16 cellular contexts compared by ENCODE assay signal in genomic region chr1:94130851-94131595, GRCh38. TPM values are rescaled to one million over a fixed set of nuclear protein-coding genes. Genes with fewer than 3 reads are reported as not detected.
DNase-seq lines count a peak whose midpoint lies in the region; ATAC-seq and TF ChIP-seq lines count a peak whose summit lies in the region.
"Had no signal": no experiment of that assay in that cellular context is flagged by ENCODE, and none has a peak within 500 bp of the region (broad histone marks: within the 10 kb centered on the region; RNA-seq: fewer than 3 reads in every experiment).

No MANE protein-coding gene starts in this region.

- no peak overlapping the region for H3K4me3 ChIP-seq in left ventricle myocardium inferior
- H3K4me3 ChIP-seq in endodermal cell (ENCODE audit: low read length): no peak overlapping the region
- no peak overlapping the region for H3K4me3 ChIP-seq in mesodermal cell (ENCODE audit: extremely low read depth, insufficient read depth, low read length, poor library complexity, severe bottlenecking)
- no peak overlapping the region for H3K4me3 ChIP-seq in gastrocnemius medialis

- in situ Hi-C loops in gastrocnemius medialis (cut with MboI; ENCODE audit: low sequenced_read_pairs in 4 of 4): no loop called here

- H3K36me3 ChIP-seq in left ventricle myocardium inferior (no peaks in the 10 kb centered on the region), endodermal cell (ENCODE audit: control insufficient read depth, insufficient read depth, low read length) (no peaks in the 10 kb centered on the region), mesodermal cell (ENCODE audit: control insufficient read depth, insufficient read depth, low read length) (no peaks in the 10 kb centered on the region), gastrocnemius medialis (no peaks in the 10 kb centered on the region)

- peaks cover 28% of the 10 kb centered on the region for H3K9me3 Mint-ChIP-seq in endodermal cell
- H3K9me3 Mint-ChIP-seq: natural killer cell treated with Interleukin-12 subunit alpha and Interleukin-12 subunit beta and Interleukin-15 and Interleukin-18, amount 100 ng/mL, for 72 hours had no signal

- H3K27me3 ChIP-seq in left ventricle myocardium inferior (ENCODE audit: low read depth) (no peaks in the 10 kb centered on the region), endodermal cell (ENCODE audit: control insufficient read depth, insufficient read depth, low read length, poor library complexity, severe bottlenecking) (no peaks in the 10 kb centered on the region), gastrocnemius medialis (no peaks in the 10 kb centered on the region)

- WGBS in endodermal cell (ENCODE audit: insufficient coverage in 1 of 2, insufficient read length in 1 of 2), 2 experiments: 92 to 95% methylated on average over 4 to 8 of the region's 8 CpGs
- WGBS in mesodermal cell (ENCODE audit: insufficient coverage in 2 of 2), 2 experiments: 96 to 97% methylated on average over 4 to 5 of the region's 8 CpGs

- H3K27me3 Mint-ChIP-seq in endodermal cell (ENCODE audit: insufficient read depth): no peaks in the 10 kb centered on the region
- H3K27me3 Mint-ChIP-seq: activated naive CD8-positive, alpha-beta T cell had no signal

- peaks cover 7% of the 10 kb centered on the region for H3K4me1 ChIP-seq in left ventricle myocardium inferior
- peaks cover 12% of the 10 kb centered on the region for H3K4me1 ChIP-seq in endodermal cell (ENCODE audit: control insufficient read depth, insufficient read depth, low read length)
- peaks cover 26% of the 10 kb centered on the region for H3K4me1 ChIP-seq in mesodermal cell (ENCODE audit: control insufficient read depth, insufficient read depth, low read length, poor library complexity, severe bottlenecking)
- no peaks in the 10 kb centered on the region for H3K4me1 ChIP-seq in gastrocnemius medialis

- ATAC-seq in Right ventricle myocardium inferior (no peak), gastrocnemius medialis (no peak)
- ATAC-seq: natural killer cell treated with Interleukin-12 subunit alpha and Interleukin-12 subunit beta and Interleukin-15 and Interleukin-18, amount 100 ng/mL, for 72 hours had no signal

- H3K4me1 Mint-ChIP-seq in endodermal cell: peaks cover 16% of the 10 kb centered on the region

- peaks cover 12% of the 10 kb centered on the region for H3K36me3 Mint-ChIP-seq in endodermal cell (ENCODE audit: low read depth)
- H3K36me3 Mint-ChIP-seq: activated naive CD8-positive, alpha-beta T cell; natural killer cell treated with Interleukin-12 subunit alpha and Interleukin-12 subunit beta and Interleukin-15 and Interleukin-18, amount 100 ng/mL, for 72 hours had no signal

- peaks cover 9% of the 10 kb centered on the region for H3K9me3 ChIP-seq in left ventricle myocardium inferior (replicated peaks)
- peaks cover 16% of the 10 kb centered on the region for H3K9me3 ChIP-seq in endodermal cell (ENCODE audit: control insufficient read depth, low read length)
- peaks cover 7% of the 10 kb centered on the region for H3K9me3 ChIP-seq in mesodermal cell (ENCODE audit: control insufficient read depth, low read length)
- no peaks in the 10 kb centered on the region for H3K9me3 ChIP-seq in gastrocnemius medialis

- TF ChIP-seq POLR2A in gastrocnemius medialis (IDR thresholded peaks at IDR 0.05): no peak

- no peak overlapping the region for H3K4me3 Mint-ChIP-seq in endodermal cell
- H3K4me3 Mint-ChIP-seq: activated naive CD8-positive, alpha-beta T cell; natural killer cell treated with Interleukin-12 subunit alpha and Interleukin-12 subunit beta and Interleukin-15 and Interleukin-18, amount 100 ng/mL, for 72 hours had no signal

- H3K27ac Mint-ChIP-seq in endodermal cell: no peak overlapping the region
- H3K27ac Mint-ChIP-seq: activated naive CD8-positive, alpha-beta T cell; natural killer cell treated with Interleukin-12 subunit alpha and Interleukin-12 subunit beta and Interleukin-15 and Interleukin-18, amount 100 ng/mL, for 72 hours had no signal

- intact Hi-C loops in left ventricle myocardium inferior (cut with micrococcal nuclease) (no loop called here), Right ventricle myocardium inferior (cut with DNase I) (no loop called here), gastrocnemius medialis (cut with DNase I; ENCODE audit: low total_unique reads) (no loop called here)

- TF ChIP-seq CTCF in left ventricle myocardium inferior (IDR thresholded peaks at IDR 0.05; ENCODE audit: borderline replicate concordance): no peak
- TF ChIP-seq CTCF in endodermal cell (conservative IDR thresholded peaks at IDR 0.05): no peak
- no peak for TF ChIP-seq CTCF in gastrocnemius medialis (IDR thresholded peaks at IDR 0.05 in 4 of 5, conservative IDR thresholded peaks at IDR 0.05 in 1 of 5)

- H3K9ac ChIP-seq in endodermal cell (ENCODE audit: extremely low read depth, low read length, poor library complexity, severe bottlenecking): no peak overlapping the region

- peak overlapping the region; percentile 32 for H3K27ac ChIP-seq in left ventricle myocardium inferior (replicated peaks)
- H3K27ac ChIP-seq in endodermal cell (ENCODE audit: low read depth, low read length): peak overlapping the region; percentile 59
- H3K27ac ChIP-seq in mesodermal cell (ENCODE audit: low read depth, low read length, severe bottlenecking): peak overlapping the region; percentile 78
- H3K27ac ChIP-seq in gastrocnemius medialis: peak overlapping the region in 2 of 4 donors; percentile 24 to 31

- DNase-seq in left ventricle myocardium inferior (no peak), Right ventricle myocardium inferior (ENCODE audit: missing footprints) (no peak), endodermal cell (peak; percentile 54), gastrocnemius medialis (no peak), pons (ENCODE audit: low spot score) (no peak)
- no peak for DNase-seq in activated CD4-positive, alpha-beta T cell treated with anti-CD3 and anti-CD28 coated beads for 48 hours
- DNase-seq in activated CD4-positive, alpha-beta T cell treated with anti-CD3 and anti-CD28 coated beads, Interleukin-2, amount 50 U/mL, for 4 hours: no peak
- DNase-seq: 8988T; activated CD4-positive, CD25-positive, alpha-beta regulatory T cell; activated CD8-positive, alpha-beta memory T cell treated with anti-CD3 and anti-CD28 coated beads, Interleukin-2, amount 50 U/mL, for 48 hours; cortex of kidney; foreskin melanocyte had no signal

RNA-seq across cellular contexts. Expression of gene ABCA4, which starts 10.1 kb away (rescaled TPM):
- 0.11 TPM for total RNA-seq in left ventricle myocardium inferior
- total RNA-seq in Right ventricle myocardium inferior: 0.11 TPM
- 1 to 10 TPM; 1.6 to 1.7 TPM for total RNA-seq in endodermal cell
- polyA plus RNA-seq in endodermal cell (2013, experiment 1 of 2): 0.61 TPM
- polyA plus RNA-seq in endodermal cell (2013, experiment 2 of 2): 0.54 TPM
- 9.5 TPM for polyA plus RNA-seq in mesodermal cell (2013, experiment 1 of 2)
- polyA plus RNA-seq in mesodermal cell (2013, experiment 2 of 2): 8.2 TPM
- not detected for total RNA-seq in gastrocnemius medialis
- total RNA-seq: HT-29; natural killer cell treated with Interleukin-12 subunit alpha and Interleukin-12 subunit beta and Interleukin-15 and Interleukin-18, amount 100 ng/mL, for 72 hours had no signal
